In the genomic region with DNA sequence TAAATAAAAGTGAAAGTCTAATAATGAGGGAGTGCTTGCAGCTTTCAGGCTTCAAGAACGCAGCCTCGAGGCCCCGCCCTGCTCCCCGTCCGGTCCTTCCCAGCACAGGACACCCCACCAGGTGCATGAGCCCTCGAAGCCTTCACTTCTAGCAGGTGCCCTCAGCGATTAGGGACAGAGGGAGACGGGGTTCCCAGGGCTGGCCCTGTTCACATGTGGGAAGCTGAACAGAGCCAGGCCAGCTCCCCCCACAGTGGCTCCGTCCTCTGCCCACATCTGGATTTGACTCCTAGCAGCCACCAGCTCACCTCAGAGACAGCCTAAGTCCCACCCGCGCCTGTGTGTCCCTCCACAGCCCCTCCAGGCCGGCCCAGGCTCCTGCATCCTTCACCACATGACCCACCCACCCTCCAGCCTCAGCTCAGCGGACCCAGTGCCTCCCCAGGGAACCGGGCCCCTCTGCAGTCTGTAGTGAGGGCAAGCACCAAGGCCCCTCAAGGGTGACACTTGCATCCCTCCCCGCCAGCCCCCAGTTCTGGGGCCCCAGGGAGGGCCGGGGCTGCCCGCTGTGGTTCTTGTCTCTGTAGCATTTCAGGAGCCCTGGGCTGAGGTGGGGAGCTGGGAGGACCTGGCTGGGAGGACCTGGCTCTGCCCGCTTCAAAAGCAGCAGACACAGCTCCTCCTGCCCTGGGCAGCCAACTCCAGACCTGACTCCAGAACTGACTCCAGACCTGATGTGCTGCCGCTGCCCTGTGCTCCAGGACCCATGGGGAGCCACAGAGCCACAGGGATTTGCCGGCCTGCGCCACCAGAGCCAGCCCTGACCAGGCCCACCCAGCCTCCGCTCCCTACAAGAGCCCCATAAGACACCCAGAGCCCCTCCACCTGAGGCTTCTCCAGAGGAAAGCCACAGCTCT, we compare ENCODE assay signal across 8 cellular contexts. TPM values are rescaled to one million over a fixed set of nuclear protein-coding genes. Genes with fewer than 3 reads are reported as not detected.
DNase-seq lines count a peak whose midpoint lies in the region; ATAC-seq and TF ChIP-seq lines count a peak whose summit lies in the region.

No MANE protein-coding gene starts in this region.

- no peak overlapping the region for H4K8ac ChIP-seq in neuronal stem cell (ENCODE audit: low read depth, low read length)

- H3K4ac ChIP-seq in neuronal stem cell (ENCODE audit: low read length), result peak overlapping the region; percentile 37

- peak overlapping the region; percentile 92 for H2AFZ ChIP-seq in neuronal stem cell (ENCODE audit: low read length)

- no peak overlapping the region for H2BK12ac ChIP-seq in neuronal stem cell (ENCODE audit: low read length)

- H3K23ac ChIP-seq in neuronal stem cell (ENCODE audit: low read depth, low read length, poor library complexity), result peak overlapping the region; percentile 85

- H3K9me3 ChIP-seq in ectodermal cell (ENCODE audit: control insufficient read depth, low read length) (no peaks in the 10 kb centered on the region), neuronal stem cell (replicated peaks in 1 of 2; ENCODE audit: control insufficient read depth in 2 of 2, insufficient read depth in 1 of 2, low read depth in 1 of 2, low read length in 2 of 2) (no peaks in the 10 kb centered on the region)

- H3K18ac ChIP-seq in neuronal stem cell (ENCODE audit: low read length), result peak overlapping the region; percentile 85

- ATAC-seq in HG02870 (IDR thresholded peaks at IDR 0.05; ENCODE audit: unreplicated experiment) (no peak), GM21786 (IDR thresholded peaks at IDR 0.05; ENCODE audit: unreplicated experiment) (no peak)

- H3K36me3 ChIP-seq in ectodermal cell (ENCODE audit: control insufficient read depth, insufficient read depth, low read length) (no peaks in the 10 kb centered on the region), neuronal stem cell (replicated peaks in 1 of 2; ENCODE audit: control insufficient read depth in 2 of 2, insufficient read depth in 2 of 2, low read length in 2 of 2) (peaks cover 0 to 28% of the 10 kb centered on the region in 2 donors)

- peak overlapping the region; percentile 91 for H2AK5ac ChIP-seq in neuronal stem cell (ENCODE audit: low read depth, low read length)

- peaks cover 19% of the 10 kb centered on the region for H3K4me1 ChIP-seq in ectodermal cell (ENCODE audit: control insufficient read depth, insufficient read depth, low read length)
- peaks cover 13 to 19% of the 10 kb centered on the region in 2 donors for H3K4me1 ChIP-seq in neuronal stem cell (ENCODE audit: control insufficient read depth in 2 of 2, insufficient read depth in 1 of 2, low read depth in 1 of 2, low read length in 2 of 2)

- H3K4me3 ChIP-seq in ectodermal cell (ENCODE audit: insufficient read depth, low read depth, low read length), result peak overlapping the region; percentile 42
- H3K4me3 ChIP-seq in neuronal stem cell (ENCODE audit: low read length in 2 of 2), result peak overlapping the region; percentile 8 to 48

- H4K91ac ChIP-seq in neuronal stem cell (ENCODE audit: low read depth, low read length, poor library complexity), result no peak overlapping the region

- H2BK5ac ChIP-seq in neuronal stem cell (ENCODE audit: low read length), result peak overlapping the region; percentile 75

- peak overlapping the region; percentile 61 for H2BK120ac ChIP-seq in neuronal stem cell (ENCODE audit: low read depth, low read length)

- peak overlapping the region; percentile 72 for H3K27ac ChIP-seq in VCaP
- H3K27ac ChIP-seq in ectodermal cell (ENCODE audit: insufficient read depth, low read depth, low read length, poor library complexity, severe bottlenecking), result no peak overlapping the region
- H3K27ac ChIP-seq in neuronal stem cell (replicated peaks; ENCODE audit: low read length), result no peak overlapping the region

- TF ChIP-seq POLR2A in GM10847 (IDR thresholded peaks at IDR 0.05; ENCODE audit: extremely low read depth, insufficient read length), result peak; percentile 11

- peaks cover 12% of the 10 kb centered on the region for H3K79me1 ChIP-seq in neuronal stem cell (ENCODE audit: low read depth, low read length)

- 87% methylated on average over 22 of the region's 22 CpGs for WGBS in ectodermal cell, 2 experiments
- no CpG with 5 or more reads among the region's 22 CpGs for WGBS in neuronal stem cell (ENCODE audit: extremely low coverage in 2 of 2, insufficient read length in 2 of 2, insufficient replicate concordance in 1 of 2), 2 donors

- no peaks in the 10 kb centered on the region for H3K27me3 ChIP-seq in ectodermal cell (ENCODE audit: control insufficient read depth, insufficient read depth, low read length, poor library complexity, severe bottlenecking)
- no peaks in the 10 kb centered on the region for H3K27me3 ChIP-seq in neuronal stem cell (ENCODE audit: control insufficient read depth in 3 of 3, insufficient read depth in 3 of 3, low read depth in 1 of 3, low read length in 3 of 3)

- H3K14ac ChIP-seq in neuronal stem cell (ENCODE audit: low read length), result peak overlapping the region; percentile 94

- DNase-seq in neuronal stem cell (ENCODE audit: low spot score), result no peak
- DNase-seq in NK-92 treated with Interleukin-12 subunit alpha and Interleukin-12 subunit beta, amount 100 ng/mL, for 24 hours (lab: John Stamatoyannopoulos, UW), result no peak
- DNase-seq in GOT3 (lab: John Stamatoyannopoulos, UW), result no peak

- H3K4me2 ChIP-seq in neuronal stem cell (ENCODE audit: insufficient read depth, low read length, poor library complexity, severe bottlenecking), result no peak overlapping the region

- H3K9ac ChIP-seq in neuronal stem cell (ENCODE audit: low read depth, low read length, poor library complexity), result no peak overlapping the region

- no peak for TF ChIP-seq CTCF in VCaP (conservative IDR thresholded peaks at IDR 0.05)

- peak overlapping the region; percentile 96 for H2BK15ac ChIP-seq in neuronal stem cell (ENCODE audit: low read length)

RNA-seq across cellular contexts. Expression of a gene that starts 27.3 kb away (rescaled TPM):
- 427 TPM for polyA plus RNA-seq in ectodermal cell (2013, experiment 1 of 4)
- polyA plus RNA-seq in ectodermal cell (2013, experiment 2 of 4), result 398 TPM
- 429 TPM for polyA plus RNA-seq in ectodermal cell (2013, experiment 3 of 4)
- polyA plus RNA-seq in ectodermal cell (2013, experiment 4 of 4), result 460 TPM
- 755 TPM for polyA plus RNA-seq in neuronal stem cell (2013, experiment 1 of 2)
- 706 TPM for polyA plus RNA-seq in neuronal stem cell (2013, experiment 2 of 2)

RNA-seq across cellular contexts. Expression of a gene that starts 35.9 kb away (rescaled TPM):
- polyA plus RNA-seq in ectodermal cell (2013, experiment 1 of 4), result 254 TPM
- 233 TPM for polyA plus RNA-seq in ectodermal cell (2013, experiment 2 of 4)
- 187 TPM for polyA plus RNA-seq in ectodermal cell (2013, experiment 3 of 4)
- 200 TPM for polyA plus RNA-seq in ectodermal cell (2013, experiment 4 of 4)
- 201 TPM for polyA plus RNA-seq in neuronal stem cell (2013, experiment 1 of 2)
- polyA plus RNA-seq in neuronal stem cell (2013, experiment 2 of 2), result 197 TPM

RNA-seq across cellular contexts. Expression of a gene that starts 43.0 kb away (rescaled TPM):
- polyA plus RNA-seq in ectodermal cell (2013, experiment 1 of 4), result 21.0 TPM
- polyA plus RNA-seq in ectodermal cell (2013, experiment 2 of 4), result 19.6 TPM
- polyA plus RNA-seq in ectodermal cell (2013, experiment 3 of 4), result 14.0 TPM
- 16.5 TPM for polyA plus RNA-seq in ectodermal cell (2013, experiment 4 of 4)
- 13.3 TPM for polyA plus RNA-seq in neuronal stem cell (2013, experiment 1 of 2)
- polyA plus RNA-seq in neuronal stem cell (2013, experiment 2 of 2), result 13.9 TPM
